9 cellular contexts compared by ENCODE assay signal in genomic region chr3:45055411-45056143, GRCh38. TPM values are rescaled to one million over a fixed set of nuclear protein-coding genes. Genes with fewer than 3 reads are reported as not detected.
DNase-seq lines count a peak whose midpoint lies in the region; ATAC-seq, FAIRE-seq and TF ChIP-seq lines count a peak whose summit lies in the region.
"Had no signal": no experiment of that assay in that cellular context is flagged by ENCODE, and none has a peak within 500 bp of the region (broad histone marks: within the 10 kb centered on the region; RNA-seq: fewer than 3 reads in every experiment).

No MANE protein-coding gene starts in this region.

- H3K9me3 ChIP-seq in left ventricle myocardium inferior (replicated peaks): no peaks in the 10 kb centered on the region

- no peak for DNase-seq in left ventricle myocardium inferior
- DNase-seq in Right ventricle myocardium inferior (ENCODE audit: missing footprints): no peak
- DNase-seq in OCI-M1 (lab: John Stamatoyannopoulos, UW): peak; percentile 73
- peak; percentile 84 for DNase-seq in fibroblast of peridontal ligament (ENCODE audit: extremely low read depth)
- peak; percentile 46 for DNase-seq in urothelium cell line (ENCODE audit: low spot score)
- DNase-seq in stimulated activated naive CD4-positive, alpha-beta T cell (lab: John Stamatoyannopoulos, UW): no peak
- no peak for DNase-seq in cortex of kidney (lab: John Stamatoyannopoulos, UW)
- DNase-seq: NCI-H345 had no signal

- no peaks in the 10 kb centered on the region for H3K36me3 ChIP-seq in left ventricle myocardium inferior

- intact Hi-C loops in left ventricle myocardium inferior (cut with micrococcal nuclease): no loop called here
- intact Hi-C loops in Right ventricle myocardium inferior (cut with DNase I): loop anchor here (2.0 kb wide), 1 partner anchor 59 kb away; no protein-coding TSS in a partner anchor

- peaks cover 23% of the 10 kb centered on the region for H3K4me1 ChIP-seq in left ventricle myocardium inferior

- FAIRE-seq in urothelium cell line (lab: Jason Lieb, UNC): no peak

- no peak overlapping the region for H3K27ac ChIP-seq in left ventricle myocardium inferior (replicated peaks)

- no peak overlapping the region for H3K4me3 ChIP-seq in left ventricle myocardium inferior

- ATAC-seq in Right ventricle myocardium inferior: no peak
- ATAC-seq in HG03045 (IDR thresholded peaks at IDR 0.05; ENCODE audit: unreplicated experiment): no peak

- no peaks in the 10 kb centered on the region for H3K27me3 ChIP-seq in left ventricle myocardium inferior (ENCODE audit: low read depth)

- TF ChIP-seq CTCF in left ventricle myocardium inferior (IDR thresholded peaks at IDR 0.05; ENCODE audit: borderline replicate concordance): peak; percentile 39

RNA-seq across cellular contexts. Expression of gene CLEC3B, which starts 29.5 kb away (rescaled TPM):
- total RNA-seq in left ventricle myocardium inferior (80.8 TPM), Right ventricle myocardium inferior (70.8 TPM)

Comparison
In these comparisons a context has a peak if more than half of its experiments do, and no peak if none do; other contexts are left out.
1. DNase-seq: peak in OCI-M1 (single experiment), fibroblast of peridontal ligament (single experiment) and urothelium cell line (single experiment); none in left ventricle myocardium inferior (single experiment), Right ventricle myocardium inferior (single experiment), stimulated activated naive CD4-positive, alpha-beta T cell (0 of 6) and cortex of kidney (single experiment).